8 cellular contexts compared by ENCODE assay signal in genomic region chr10:13529714-13529973, GRCh38. TPM values are rescaled to one million over a fixed set of nuclear protein-coding genes. Genes with fewer than 3 reads are reported as not detected.
DNase-seq lines count a peak whose midpoint lies in the region; ATAC-seq and TF ChIP-seq lines count a peak whose summit lies in the region.

No MANE protein-coding gene starts in this region.

- DNase-seq in A673 (ENCODE audit: low spot score): no peak
- no peak for DNase-seq in natural killer cell treated with Interleukin-12 subunit alpha and Interleukin-12 subunit beta and Interleukin-15 and Interleukin-18, amount 100 ng/mL, for 72 hours (ENCODE audit: low spot score)
- DNase-seq in Ammon's horn (ENCODE audit: low spot score): no peak
- DNase-seq in GF-D8 (lab: John Stamatoyannopoulos, UW): no peak
- DNase-seq in COR-L47 (lab: John Stamatoyannopoulos, UW): no peak

- H3K27me3 Mint-ChIP-seq in natural killer cell treated with Interleukin-12 subunit alpha and Interleukin-12 subunit beta and Interleukin-15 and Interleukin-18, amount 100 ng/mL, for 72 hours: peaks cover 35 to 63% of the 10 kb centered on the region in 2 donors

- TF ChIP-seq CTCF in A673 (conservative IDR thresholded peaks at IDR 0.05; ENCODE audit: low read depth, low read length) (no peak), HEK293 (tag by site-specific recombination; IDR thresholded peaks at IDR 0.05) (no peak)

- H3K9ac ChIP-seq in duodenal mucosa (ENCODE audit: low read depth in 1 of 2, low read length in 2 of 2): peak overlapping the region; percentile 64 to 68

- H3K9me3 ChIP-seq in A673 (ENCODE audit: low read depth, low read length, poor library complexity, severe bottlenecking): no peaks in the 10 kb centered on the region
- H3K9me3 ChIP-seq in HEK293 (ENCODE audit: control insufficient read depth, insufficient read depth, low read depth, low read length): no peaks in the 10 kb centered on the region
- H3K9me3 ChIP-seq in duodenal mucosa (ENCODE audit: control insufficient read depth in 1 of 2, low read length in 2 of 2): no peaks in the 10 kb centered on the region

- CTCF ChIA-PET in A673 (lab: Charles Lee) (no interaction called here), HEK293 (lab: Yijun Ruan, JAX) (interaction anchor here (0.5 kb wide), 1 partner anchor 94 kb away, joined by 3 read pairs; no protein-coding TSS in a partner anchor)

- H3K27me3 ChIP-seq in A673 (replicated peaks; ENCODE audit: insufficient read depth, low read depth, low read length, poor library complexity) (peaks cover 3% of the 10 kb centered on the region), duodenal mucosa (ENCODE audit: control insufficient read depth in 1 of 2, insufficient read depth in 2 of 2, low read length in 2 of 2) (peaks cover 0 to 3% of the 10 kb centered on the region in 2 donors)

- H3K4me3 ChIP-seq in A673 (ENCODE audit: low read depth, low read length, poor library complexity, severe bottlenecking) (peak overlapping the region; percentile 54), HEK293 (ENCODE audit: low read depth, low read length) (no peak overlapping the region), duodenal mucosa (ENCODE audit: low read depth in 1 of 2, low read length in 2 of 2) (peak overlapping the region; percentile 64 to 70)

- POLR2A ChIA-PET in A673 (lab: Charles Lee; ENCODE audit: low non-redundant PET): no interaction called here
- POLR2A ChIA-PET in HEK293 (lab: Yijun Ruan, JAX): no interaction called here

- no peaks in the 10 kb centered on the region for H3K9me3 Mint-ChIP-seq in natural killer cell treated with Interleukin-12 subunit alpha and Interleukin-12 subunit beta and Interleukin-15 and Interleukin-18, amount 100 ng/mL, for 72 hours

- H3K27ac Mint-ChIP-seq in natural killer cell treated with Interleukin-12 subunit alpha and Interleukin-12 subunit beta and Interleukin-15 and Interleukin-18, amount 100 ng/mL, for 72 hours: no peak overlapping the region

- peak overlapping the region; percentile 28 for H3K4me3 Mint-ChIP-seq in natural killer cell treated with Interleukin-12 subunit alpha and Interleukin-12 subunit beta and Interleukin-15 and Interleukin-18, amount 100 ng/mL, for 72 hours

- intact Hi-C loops in A673 (cut with micrococcal nuclease; ENCODE audit: unreplicated experiment): no loop called here

- H3K36me3 ChIP-seq in A673 (ENCODE audit: insufficient read depth, low read length, poor library complexity, severe bottlenecking): no peaks in the 10 kb centered on the region
- H3K36me3 ChIP-seq in HEK293 (ENCODE audit: control insufficient read depth in 2 of 2, insufficient read depth in 1 of 2, low read length in 2 of 2): peaks cover 0 to 11% of the 10 kb centered on the region in 2 experiments; a peak in 1 of 3 replicates
- peaks cover 0 to 6% of the 10 kb centered on the region in 2 donors for H3K36me3 ChIP-seq in duodenal mucosa (ENCODE audit: control insufficient read depth in 1 of 2, insufficient read depth in 2 of 2, low read length in 2 of 2)

- no TSS peak for BruUV-seq in A673 (replicated peaks; lab: Mats Ljungman, UMichigan)

- H3K4me1 Mint-ChIP-seq in natural killer cell treated with Interleukin-12 subunit alpha and Interleukin-12 subunit beta and Interleukin-15 and Interleukin-18, amount 100 ng/mL, for 72 hours (ENCODE audit: low read depth in 2 of 2): peaks cover 0 to 7% of the 10 kb centered on the region in 2 donors

- no peak overlapping the region for H3K27ac ChIP-seq in A673 (ENCODE audit: low read depth, low read length, poor library complexity, severe bottlenecking)
- H3K27ac ChIP-seq in HEK293 (ENCODE audit: extremely low read depth, low read depth, low read length): peak overlapping the region; percentile 78; the same call in 1 of the 2 replicates
- no peak overlapping the region for H3K27ac ChIP-seq in duodenal mucosa (ENCODE audit: low read depth, low read length)

- no peaks in the 10 kb centered on the region for H3K36me3 Mint-ChIP-seq in natural killer cell treated with Interleukin-12 subunit alpha and Interleukin-12 subunit beta and Interleukin-15 and Interleukin-18, amount 100 ng/mL, for 72 hours

- peaks cover 15% of the 10 kb centered on the region for H3K4me1 ChIP-seq in A673 (ENCODE audit: insufficient read depth, low read length, poor library complexity, severe bottlenecking)
- peaks cover 2% of the 10 kb centered on the region; the same call in 1 of the 2 replicates for H3K4me1 ChIP-seq in HEK293 (ENCODE audit: control insufficient read depth, insufficient read depth, low read length)
- peaks cover 3 to 10% of the 10 kb centered on the region in 2 donors for H3K4me1 ChIP-seq in duodenal mucosa (ENCODE audit: control insufficient read depth in 1 of 2, insufficient read depth in 2 of 2, low read length in 2 of 2)

- ATAC-seq in natural killer cell treated with Interleukin-12 subunit alpha and Interleukin-12 subunit beta and Interleukin-15 and Interleukin-18, amount 100 ng/mL, for 72 hours: no peak
- ATAC-seq in HG03469 (IDR thresholded peaks at IDR 0.05; ENCODE audit: unreplicated experiment): no peak

TF ChIP-seq in HEK293, 187 proteins besides CTCF, POLR2A, EP300 and RAD21:
- no peak for TF ChIP-seq YY2 (tag by site-specific recombination; IDR thresholded peaks at IDR 0.05)
- no peak for TF ChIP-seq ZNF175 (tag by site-specific recombination; IDR thresholded peaks at IDR 0.05)
- peak; percentile 85 for TF ChIP-seq ZNF157 (tag by site-specific recombination; IDR thresholded peaks at IDR 0.05)
- no peak for TF ChIP-seq ZNF335 (tag by site-specific recombination; conservative IDR thresholded peaks at IDR 0.05)
- no peak for TF ChIP-seq BCL11A (tag by site-specific recombination; IDR thresholded peaks at IDR 0.05; ENCODE audit: low read depth)
- TF ChIP-seq OVOL3 (tag by site-specific recombination; IDR thresholded peaks at IDR 0.05): no peak
- no peak for TF ChIP-seq FEZF1 (tag by site-specific recombination; IDR thresholded peaks at IDR 0.05)
TF ChIP-seq in HEK293: peak in this region for 1.

RNA-seq across cellular contexts. Expression of gene BEND7, which starts 0.8 kb away (rescaled TPM):
- 14.8 and 19.5 TPM in 2 replicates for total RNA-seq in A673 (2021)
- total RNA-seq in natural killer cell treated with Interleukin-12 subunit alpha and Interleukin-12 subunit beta and Interleukin-15 and Interleukin-18, amount 100 ng/mL, for 72 hours: not detected

RNA-seq across cellular contexts. Expression of gene PRPF18, which starts 57.1 kb away (rescaled TPM):
- total RNA-seq in A673 (2021): 21.9 and 22.9 TPM in 2 replicates
- 10 to 100 TPM; 29.2 to 29.6 TPM for total RNA-seq in natural killer cell treated with Interleukin-12 subunit alpha and Interleukin-12 subunit beta and Interleukin-15 and Interleukin-18, amount 100 ng/mL, for 72 hours

Comparison
In these comparisons a context has a peak if more than half of its experiments do, and no peak if none do; other contexts are left out.
1. RNA of gene BEND7, which starts 0.8 kb away (total RNA-seq): 14.8 to 19.5 TPM in A673; not detected in natural killer cell treated with Interleukin-12 subunit alpha and Interleukin-12 subunit beta and Interleukin-15 and Interleukin-18, amount 100 ng/mL, for 72 hours; every median in the first group is over 10 times any median in the second.